In the genomic region with DNA sequence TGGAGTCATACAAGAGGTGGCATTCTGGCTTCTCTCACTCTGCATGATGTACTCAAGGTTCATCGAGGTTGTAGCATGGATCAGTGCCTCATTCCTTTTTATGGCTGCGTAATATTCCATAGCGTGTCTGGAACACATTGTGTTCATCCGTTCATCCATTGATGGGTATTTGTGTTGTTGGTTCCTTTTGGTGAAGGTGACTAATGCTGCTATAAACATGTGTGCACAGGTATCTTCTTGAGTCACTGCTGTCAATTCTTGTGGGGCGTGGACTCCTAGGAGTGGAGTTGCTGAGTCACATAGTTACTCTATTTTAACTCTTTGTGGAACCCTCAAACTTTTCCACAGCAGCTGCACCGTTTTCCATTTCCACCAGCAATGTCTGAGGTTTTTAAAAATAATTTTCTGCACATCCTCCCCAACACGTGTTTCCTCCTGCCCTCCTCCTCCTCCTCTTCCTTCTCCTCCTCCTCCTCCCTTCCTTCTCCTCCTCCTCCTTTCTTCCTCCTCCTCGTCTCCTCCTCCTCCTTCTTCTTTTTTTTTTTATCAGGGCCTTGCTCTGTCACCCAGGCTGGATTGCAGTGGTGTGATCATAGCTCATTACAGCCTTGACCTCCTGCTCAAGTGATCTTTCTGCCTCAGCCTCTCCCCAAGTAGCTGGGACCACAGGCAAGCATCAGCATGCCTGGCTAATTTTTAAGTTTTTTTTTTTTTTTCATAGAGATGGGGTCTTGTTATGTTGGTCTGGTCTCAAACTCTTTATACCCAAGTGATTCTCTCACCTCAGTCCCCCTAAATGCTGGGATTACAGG, we compare ENCODE assay signal across 10 cellular contexts. TPM values are rescaled to one million over a fixed set of nuclear protein-coding genes. Genes with fewer than 3 reads are reported as not detected.
A peak's percentile ranks its signal among the peaks of the same experiment; 100 is the strongest.
DNase-seq lines count a peak whose midpoint lies in the region; ATAC-seq, FAIRE-seq and TF ChIP-seq lines count a peak whose summit lies in the region.
"Had no signal": no experiment of that assay in that cellular context is flagged by ENCODE, and none has a peak within 500 bp of the region (broad histone marks: within the 10 kb centered on the region; RNA-seq: fewer than 3 reads in every experiment).

No MANE protein-coding gene starts in this region.

- TF ChIP-seq POLR2A in A549 (IDR thresholded peaks at IDR 0.05; ENCODE audit: low read length) (no peak), HCT116 (IDR thresholded peaks at IDR 0.05; ENCODE audit: borderline replicate concordance, extremely low read depth, insufficient read depth, insufficient read length) (no peak)

- no peaks in the 10 kb centered on the region for H4K20me1 ChIP-seq in HCT116 (ENCODE audit: insufficient read depth)

- H3K79me2 ChIP-seq in HCT116 (ENCODE audit: insufficient read depth, low read length) = no peaks in the 10 kb centered on the region

- peaks cover 29% of the 10 kb centered on the region for H3K27me3 Mint-ChIP-seq in chondrocyte (ENCODE audit: low read depth)

- no peaks in the 10 kb centered on the region for H3K9me2 ChIP-seq in HCT116 (ENCODE audit: insufficient read depth)

- FAIRE-seq in A549 (lab: Jason Lieb, UNC) = no peak

- H3K9me3 ChIP-seq in A549 = no peaks in the 10 kb centered on the region
- H3K9me3 ChIP-seq in HCT116 (ENCODE audit: control insufficient read depth in 1 of 2, insufficient read depth in 1 of 2, low read depth in 1 of 2, low read length in 2 of 2) = no peaks in the 10 kb centered on the region

- H3K4me2 ChIP-seq in A549 = peak overlapping the region; percentile 36; the same call in 1 of the 3 replicates
- H3K4me2 ChIP-seq in HCT116 (ENCODE audit: low read length) = peak overlapping the region; percentile 91

- no peak overlapping the region for H2AFZ ChIP-seq in HCT116 (ENCODE audit: low read depth, low read length, poor library complexity, severe bottlenecking)

- no peak overlapping the region for H3K4me3 ChIP-seq in A549
- H3K4me3 ChIP-seq in HCT116 (replicated peaks in 1 of 2; ENCODE audit: low read depth in 1 of 2, low read length in 2 of 2) = peak overlapping the region in 1 of 2 experiments; percentile 6; a peak in 1 of 4 replicates
- H3K4me3 ChIP-seq: lung had no signal

- H3K9me3 Mint-ChIP-seq in chondrocyte (ENCODE audit: low read depth) = no peaks in the 10 kb centered on the region

- no peak for TF ChIP-seq CTCF in A549 (IDR thresholded peaks at IDR 0.05)
- no peak for TF ChIP-seq CTCF in HCT116 (IDR thresholded peaks at IDR 0.05 in 2 of 3, conservative IDR thresholded peaks at IDR 0.05 in 1 of 3; ENCODE audit: borderline replicate concordance in 1 of 3, insufficient read depth in 1 of 3, low read depth in 2 of 3, low read length in 2 of 3)
- no peak for TF ChIP-seq CTCF in chondrocyte (IDR thresholded peaks at IDR 0.05)

- TF ChIP-seq RAD21 in A549 (conservative IDR thresholded peaks at IDR 0.05 in 1 of 2, IDR thresholded peaks at IDR 0.05 in 1 of 2) (no peak), HCT116 (IDR thresholded peaks at IDR 0.05; ENCODE audit: low read depth) (no peak)

- H3K4me3 Mint-ChIP-seq in chondrocyte (ENCODE audit: unreplicated experiment) = no peak overlapping the region

- peak overlapping the region; percentile 35 for H3K9ac ChIP-seq in HCT116 (ENCODE audit: low read length)

- intact Hi-C loops in HCT116 (cut with micrococcal nuclease) = loop anchor here (5.0 to 10.0 kb wide), 2 partner anchors 53 to 234 kb away; a partner anchor contains a TSS

- RAD21 ChIA-PET in HCT116 (lab: Charles Lee; ENCODE audit: low non-redundant PET in 1 of 2, low total read pairs in 2 of 2, uncharacterized antibody in 2 of 2, unreplicated experiment in 2 of 2) = interaction anchor here (0.7 kb wide), 2 partner anchors 47 to 123 kb away, joined by 3 to 7 read pairs; no protein-coding TSS in a partner anchor

- no peaks in the 10 kb centered on the region for H3K36me3 ChIP-seq in HCT116 (ENCODE audit: control insufficient read depth in 1 of 2, insufficient read depth in 2 of 2, low read length in 2 of 2)

- TF ChIP-seq EP300 in A549 (IDR thresholded peaks at IDR 0.05) = no peak

- H3K4me1 ChIP-seq in A549 (0 out of 3 replicates have a peak, but pooled peaks cover 6% of the 10 kb centered on the region), HCT116 (ENCODE audit: control insufficient read depth in 1 of 2, insufficient read depth in 2 of 2, low read length in 2 of 2) (peaks cover 24 to 50% of the 10 kb centered on the region in 2 experiments)

- H3K4me1 Mint-ChIP-seq in chondrocyte (ENCODE audit: low read depth) = peaks cover 7% of the 10 kb centered on the region

- H3K27ac ChIP-seq in A549 (0 out of 6 replicates have a peak overlapping the region, but pooled peaks of 1 of the 2 experiments have one; percentile 32), HCT116 (ENCODE audit: low read depth, low read length) (peak overlapping the region; percentile 79)

- POLR2A ChIA-PET in A549 (lab: Yijun Ruan, JAX) = no interaction called here
- POLR2A ChIA-PET in HCT116 (lab: Charles Lee) = interaction anchor here (0.9 kb wide), 1 partner anchor 31 kb away, joined by 4 read pairs; a partner anchor contains a TSS

- DNase-seq in A549 (ENCODE audit: low read depth in 1 of 2, low spot score in 1 of 2) (peak in 1 of 2 experiments; percentile 73), HCT116 (ENCODE audit: low read depth, low spot score) (peak; percentile 88), kidney glomerular epithelial cell (lab: John Stamatoyannopoulos, UW) (peak; percentile 41), chondrocyte (ENCODE audit: low spot score) (no peak), anterior cingulate cortex (lab: John Stamatoyannopoulos, UW) (no peak)
- DNase-seq in activated CD4-positive, alpha-beta T cell treated with anti-CD3 and anti-CD28 coated beads for 4 hours = peak; percentile 48 to 55
- DNase-seq: COR-L47 had no signal

- no peaks in the 10 kb centered on the region for H3K36me3 Mint-ChIP-seq in chondrocyte (ENCODE audit: low read depth)

- H3K27me3 ChIP-seq in HCT116 (ENCODE audit: insufficient read depth, low read length) = no peaks in the 10 kb centered on the region

- H3K27ac Mint-ChIP-seq in chondrocyte (ENCODE audit: unreplicated experiment) = no peak overlapping the region

- no peak for ATAC-seq in A549
- peak; percentile 57 for ATAC-seq in HCT116
- ATAC-seq in GM21529 (IDR thresholded peaks at IDR 0.05; ENCODE audit: unreplicated experiment) = no peak
- ATAC-seq in HG03460 (IDR thresholded peaks at IDR 0.05; ENCODE audit: unreplicated experiment) = no peak

- WGBS in A549 (ENCODE audit: missing lambda C conversion rate) = 26% methylated on average over 7 of the region's 8 CpGs

- CTCF ChIA-PET in A549 (lab: Yijun Ruan, JAX) (interaction anchor here (0.6 to 0.9 kb wide), 2 partner anchors 16 to 162 kb away, joined by 3 read pairs; no protein-coding TSS in a partner anchor), HCT116 (lab: Charles Lee) (interaction anchor here (0.9 to 2.7 kb wide), 3 partner anchors 9 to 57 kb away, joined by 3 to 8 read pairs (median 6); no protein-coding TSS in a partner anchor)

- BruUV-seq in HCT116 (replicated peaks; lab: Mats Ljungman, UMichigan) = no TSS peak

TF ChIP-seq in A549, 52 proteins besides CTCF, POLR2A, EP300 and RAD21 (continues in another document):
- no peak for TF ChIP-seq PHF8 (IDR thresholded peaks at IDR 0.05; ENCODE audit: borderline replicate concordance, low read depth)
- no peak for TF ChIP-seq SMC3 (IDR thresholded peaks at IDR 0.05)

TF ChIP-seq in HCT116, 20 proteins besides CTCF, POLR2A, EP300 and RAD21 (continues in another document):
- peak; percentile 92 for TF ChIP-seq SP1 (IDR thresholded peaks at IDR 0.05; ENCODE audit: low read depth)

RNA-seq across cellular contexts. Expression of a gene that starts 2.0 kb away (rescaled TPM):
- polyA plus RNA-seq in A549 (2011; rRNA removed) = 0.61 and 0.78 TPM in 2 replicates
- 0.41 and 0.58 TPM in 2 replicates for polyA plus RNA-seq in A549 (2012; cell fraction: cytosol; rRNA removed)
- 0.72 and 1.3 TPM in 2 replicates for polyA plus RNA-seq in A549 (2012; cell fraction: nucleus; rRNA removed)
- polyA plus RNA-seq in A549 (2017; fragmentation: RNase III; extraction: RNeasy Plus Mini Kit Qiagen cat#74134 plus additional on column Dnase treatment) = 0.52 to 0.90 TPM (median 0.62 TPM) in 3 replicates
- 0.45 and 0.97 TPM in 2 replicates for polyA minus RNA-seq in A549 (2011; rRNA and poly(A)+ RNA removed)
- 3.4 TPM for total RNA-seq in HCT116 (2021; ENCODE audit: unreplicated experiment)
- 3.6 and 3.7 TPM in 2 replicates for polyA plus RNA-seq in HCT116 (2012)
- total RNA-seq in chondrocyte = 0.27 to 0.57 TPM (median 0.28 TPM) in 3 replicates

RNA-seq across cellular contexts. Expression of a gene that starts 10.3 kb away (rescaled TPM):
- not detected in 2 replicates for polyA plus RNA-seq in A549 (2011; rRNA removed)
- not detected in 2 replicates for polyA plus RNA-seq in A549 (2012; cell fraction: cytosol; rRNA removed)
- polyA plus RNA-seq in A549 (2012; cell fraction: nucleus; rRNA removed) = not detected in 2 replicates
- polyA plus RNA-seq in A549 (2017; fragmentation: RNase III; extraction: RNeasy Plus Mini Kit Qiagen cat#74134 plus additional on column Dnase treatment) = not detected in 3 replicates
- polyA minus RNA-seq in A549 (2011; rRNA and poly(A)+ RNA removed) = not detected in 2 replicates
- total RNA-seq in HCT116 (2021; ENCODE audit: unreplicated experiment) = not detected
- not detected in 2 replicates for polyA plus RNA-seq in HCT116 (2012)
- total RNA-seq in chondrocyte = not detected in 3 replicates
- total RNA-seq: lung had no signal
- polyA plus RNA-seq: lung had no signal

RNA-seq across cellular contexts. Expression of a gene that starts 19.9 kb away (rescaled TPM):
- polyA plus RNA-seq in A549 (2011; rRNA removed) (1.8 and 2.7 TPM in 2 replicates), A549 (2017; fragmentation: RNase III; extraction: RNeasy Plus Mini Kit Qiagen cat#74134 plus additional on column Dnase treatment) (1.9 to 2.6 TPM (median 2.5 TPM) in 3 replicates)
- 2.6 and 4.1 TPM in 2 replicates for polyA plus RNA-seq in A549 (2012; cell fraction: cytosol; rRNA removed)
- polyA plus RNA-seq in A549 (2012; cell fraction: nucleus; rRNA removed) = 12.9 and 13.5 TPM in 2 replicates
- polyA minus RNA-seq in A549 (2011; rRNA and poly(A)+ RNA removed) = 2.1 and 3.1 TPM in 2 replicates
- total RNA-seq in HCT116 (2021; ENCODE audit: unreplicated experiment) (22.5 TPM), chondrocyte (6.8 to 7.9 TPM (median 7.7 TPM) in 3 replicates)
- polyA plus RNA-seq in HCT116 (2012) = 24.3 and 24.5 TPM in 2 replicates

RNA-seq across cellular contexts. Expression of a gene that starts 30.6 kb away (rescaled TPM):
- polyA plus RNA-seq in A549 (2011; rRNA removed) (18.3 and 19.1 TPM in 2 replicates), A549 (2017; fragmentation: RNase III; extraction: RNeasy Plus Mini Kit Qiagen cat#74134 plus additional on column Dnase treatment) (26.8 to 30.2 TPM (median 27.7 TPM) in 3 replicates)
- polyA plus RNA-seq in A549 (2012; cell fraction: cytosol; rRNA removed) = 36.1 and 51.9 TPM in 2 replicates
- 51.9 and 58.3 TPM in 2 replicates for polyA plus RNA-seq in A549 (2012; cell fraction: nucleus; rRNA removed)
- 17.0 and 18.8 TPM in 2 replicates for polyA minus RNA-seq in A549 (2011; rRNA and poly(A)+ RNA removed)
- total RNA-seq in HCT116 (2021; ENCODE audit: unreplicated experiment) (91.7 TPM), chondrocyte (36.3 to 46.7 TPM (median 39.4 TPM) in 3 replicates)
- polyA plus RNA-seq in HCT116 (2012) = 86.6 and 101 TPM in 2 replicates

RNA-seq across cellular contexts. Expression of a gene that starts 45.0 kb away (rescaled TPM):
- polyA plus RNA-seq in A549 (2011; rRNA removed) = 0.24 and 0.26 TPM in 2 replicates
- 0.13 TPM in 2 replicates for polyA plus RNA-seq in A549 (2012; cell fraction: cytosol; rRNA removed)
- 0.10 and 0.13 TPM in 2 replicates for polyA plus RNA-seq in A549 (2012; cell fraction: nucleus; rRNA removed)
- polyA plus RNA-seq in A549 (2017; fragmentation: RNase III; extraction: RNeasy Plus Mini Kit Qiagen cat#74134 plus additional on column Dnase treatment) = 0.12 to 0.18 TPM in 2 of 3 replicates, not detected in the other
- polyA minus RNA-seq in A549 (2011; rRNA and poly(A)+ RNA removed) = 0.21 TPM in 1 of 2 replicates, not detected in the other
- 5.4 TPM for total RNA-seq in HCT116 (2021; ENCODE audit: unreplicated experiment)
- polyA plus RNA-seq in HCT116 (2012) = 2.6 and 3.6 TPM in 2 replicates
- total RNA-seq in chondrocyte = not detected in 3 replicates

Comparison
In these comparisons a context has a peak if more than half of its experiments do, and no peak if none do; other contexts are left out.
1. DNase-seq: peak in HCT116 (single experiment), activated CD4-positive, alpha-beta T cell treated with anti-CD3 and anti-CD28 coated beads for 4 hours (2 of 2) and kidney glomerular epithelial cell (single experiment); none in chondrocyte (single experiment) and anterior cingulate cortex (0 of 58).